ENCODE assay signal across 14 cellular contexts in the genomic region with DNA sequence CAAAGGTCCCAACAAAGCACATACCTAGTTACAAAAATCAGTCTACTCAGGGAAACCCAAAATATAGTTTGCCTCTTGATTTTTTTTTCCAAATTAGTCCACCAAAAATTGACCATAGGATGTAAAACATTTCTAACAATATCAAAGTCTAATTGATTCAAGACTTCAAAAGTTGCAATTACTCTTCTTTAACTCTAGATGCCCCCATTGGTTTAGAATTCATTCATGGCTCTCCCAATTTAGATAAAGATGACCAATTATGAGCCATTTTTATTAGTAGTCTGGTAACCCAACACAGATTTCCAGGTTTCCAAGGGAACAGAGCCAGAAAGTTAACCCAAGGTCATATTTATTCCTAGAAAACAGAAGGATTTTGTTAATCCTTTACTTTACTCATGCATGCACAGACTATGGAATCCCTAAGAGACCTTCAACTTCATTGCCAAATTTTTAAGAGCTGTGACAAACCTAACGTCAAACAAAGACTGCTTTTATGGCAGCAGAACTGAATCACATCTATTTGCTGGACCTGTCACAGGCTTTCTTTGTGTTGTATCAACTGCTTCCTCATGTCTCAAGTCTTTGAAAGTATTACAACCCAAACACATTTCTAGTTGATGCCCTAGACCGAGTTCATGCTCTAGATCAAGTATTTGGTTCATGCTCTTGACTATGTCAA. TPM values are rescaled to one million over a fixed set of nuclear protein-coding genes. Genes with fewer than 3 reads are reported as not detected.
DNase-seq lines count a peak whose midpoint lies in the region; ATAC-seq and TF ChIP-seq lines count a peak whose summit lies in the region.
"Had no signal": no experiment of that assay in that cellular context is flagged by ENCODE, and none has a peak within 500 bp of the region (broad histone marks: within the 10 kb centered on the region; RNA-seq: fewer than 3 reads in every experiment).

No MANE protein-coding gene starts in this region.

- ATAC-seq in GM19023 (IDR thresholded peaks at IDR 0.05; ENCODE audit: unreplicated experiment) = no peak
- no peak for ATAC-seq in GM19397 (IDR thresholded peaks at IDR 0.05; ENCODE audit: unreplicated experiment)
- ATAC-seq: stimulated activated naive CD8-positive, alpha-beta T cell treated with anti-CD3 and anti-CD28 coated beads, Interleukin-15, amount 100 ng/mL, for 72 hours had no signal

- H3K4me1 Mint-ChIP-seq in endodermal cell (no peaks in the 10 kb centered on the region), progenitor cell of endocrine pancreas (ENCODE audit: low read depth) (no peaks in the 10 kb centered on the region)
- H3K4me1 Mint-ChIP-seq: stimulated activated naive CD8-positive, alpha-beta T cell treated with anti-CD3 and anti-CD28 coated beads, Interleukin-15, amount 100 ng/mL, for 72 hours had no signal

- peak; percentile 77 for TF ChIP-seq CTCF in endodermal cell (conservative IDR thresholded peaks at IDR 0.05)
- peak; percentile 58 for TF ChIP-seq CTCF in progenitor cell of endocrine pancreas (IDR thresholded peaks at IDR 0.05; ENCODE audit: unreplicated experiment)

- H3K27me3 ChIP-seq in endodermal cell (ENCODE audit: control insufficient read depth, insufficient read depth, low read length, poor library complexity, severe bottlenecking) = peaks cover 30% of the 10 kb centered on the region
- H3K27me3 ChIP-seq: BLaER1 had no signal

- no peaks in the 10 kb centered on the region for H3K36me3 ChIP-seq in endodermal cell (ENCODE audit: control insufficient read depth, insufficient read depth, low read length)
- H3K36me3 ChIP-seq: BLaER1 had no signal

- no peak overlapping the region for H3K4me3 ChIP-seq in endodermal cell (ENCODE audit: low read length)
- H3K4me3 ChIP-seq: BLaER1 had no signal

- H3K9me3 Mint-ChIP-seq in endodermal cell (no peaks in the 10 kb centered on the region), progenitor cell of endocrine pancreas (ENCODE audit: low read depth) (no peaks in the 10 kb centered on the region)
- H3K9me3 Mint-ChIP-seq: stimulated activated naive CD8-positive, alpha-beta T cell treated with anti-CD3 and anti-CD28 coated beads, Interleukin-15, amount 100 ng/mL, for 72 hours had no signal

- H3K36me3 Mint-ChIP-seq in endodermal cell (ENCODE audit: low read depth) (no peaks in the 10 kb centered on the region), progenitor cell of endocrine pancreas (ENCODE audit: insufficient read depth) (no peaks in the 10 kb centered on the region)

- H3K4me1 ChIP-seq in endodermal cell (ENCODE audit: control insufficient read depth, insufficient read depth, low read length) = no peaks in the 10 kb centered on the region
- H3K4me1 ChIP-seq: BLaER1 had no signal

- H3K9ac ChIP-seq in endodermal cell (ENCODE audit: extremely low read depth, low read length, poor library complexity, severe bottlenecking) = no peak overlapping the region
- H3K9ac ChIP-seq: BLaER1 had no signal

- H3K4me3 Mint-ChIP-seq in endodermal cell (no peak overlapping the region), progenitor cell of endocrine pancreas (ENCODE audit: low read depth) (no peak overlapping the region)
- H3K4me3 Mint-ChIP-seq: stimulated activated naive CD8-positive, alpha-beta T cell treated with anti-CD3 and anti-CD28 coated beads, Interleukin-15, amount 100 ng/mL, for 72 hours had no signal

- no peaks in the 10 kb centered on the region for H3K9me3 ChIP-seq in endodermal cell (ENCODE audit: control insufficient read depth, low read length)
- H3K9me3 ChIP-seq: BLaER1 had no signal

- 77 to 85% methylated on average over 2 of the region's 2 CpGs for WGBS in endodermal cell (ENCODE audit: insufficient coverage in 1 of 2, insufficient read length in 1 of 2), 2 experiments

- H3K27ac Mint-ChIP-seq in endodermal cell = no peak overlapping the region
- H3K27ac Mint-ChIP-seq in progenitor cell of endocrine pancreas = no peak overlapping the region
- H3K27ac Mint-ChIP-seq: stimulated activated naive CD8-positive, alpha-beta T cell treated with anti-CD3 and anti-CD28 coated beads, Interleukin-15, amount 100 ng/mL, for 72 hours had no signal

- H3K27ac ChIP-seq in endodermal cell (ENCODE audit: low read depth, low read length) = no peak overlapping the region
- H3K27ac ChIP-seq: BLaER1 had no signal

- H3K27me3 Mint-ChIP-seq in endodermal cell (ENCODE audit: insufficient read depth) (peaks cover 23% of the 10 kb centered on the region), progenitor cell of endocrine pancreas (peaks cover 27% of the 10 kb centered on the region)

- DNase-seq in NCI-H446 treated with DMSO at 0.1 percent for 48 hours (lab: John Stamatoyannopoulos, UW) = peak; percentile 4
- DNase-seq in NCI-H446 (lab: John Stamatoyannopoulos, UW) = no peak
- peak; percentile 30 for DNase-seq in NCI-H146 (lab: John Stamatoyannopoulos, UW)
- DNase-seq in endodermal cell = no peak
- no peak for DNase-seq in progenitor cell of endocrine pancreas (ENCODE audit: low spot score, unreplicated experiment)
- DNase-seq in iPS-NIHi7 (ENCODE audit: extremely low spot score) = no peak
- DNase-seq: activated CD4-positive, alpha-beta T cell treated with anti-CD3 and anti-CD28 coated beads for 4 hours; NCI-H1930; stimulated activated naive CD8-positive, alpha-beta T cell treated with anti-CD3 and anti-CD28 coated beads, Interleukin-15, amount 100 ng/mL, for 72 hours had no signal

RNA-seq across cellular contexts. Expression of gene C22orf42, which starts 55.3 kb away (rescaled TPM):
- under 1 TPM in 1 of 2 donors, not detected in 1; 0.20 TPM for total RNA-seq in endodermal cell
- not detected for polyA plus RNA-seq in endodermal cell (2013, experiment 1 of 2)
- polyA plus RNA-seq in endodermal cell (2013, experiment 2 of 2) = not detected
- total RNA-seq in progenitor cell of endocrine pancreas = 13.2 and 13.9 TPM in 2 replicates
- total RNA-seq: dermis microvascular lymphatic vessel endothelial cell, pulmonary artery endothelial cell had no signal

Comparison
In these comparisons a context has a peak if more than half of its experiments do, and no peak if none do; other contexts are left out.
1. DNase-seq: peak in NCI-H446 treated with DMSO at 0.1 percent for 48 hours (single experiment) and NCI-H146 (single experiment); none in NCI-H446 (0 of 2), endodermal cell (single experiment), progenitor cell of endocrine pancreas (single experiment) and iPS-NIHi7 (single experiment).
2. RNA of gene C22orf42, which starts 55.3 kb away (total RNA-seq): 13.2 to 13.9 TPM in progenitor cell of endocrine pancreas; 0.20 TPM in endodermal cell; every median in the first group is over 10 times any median in the second.